ENCODE assay signal across 21 cellular contexts in the genomic region with DNA sequence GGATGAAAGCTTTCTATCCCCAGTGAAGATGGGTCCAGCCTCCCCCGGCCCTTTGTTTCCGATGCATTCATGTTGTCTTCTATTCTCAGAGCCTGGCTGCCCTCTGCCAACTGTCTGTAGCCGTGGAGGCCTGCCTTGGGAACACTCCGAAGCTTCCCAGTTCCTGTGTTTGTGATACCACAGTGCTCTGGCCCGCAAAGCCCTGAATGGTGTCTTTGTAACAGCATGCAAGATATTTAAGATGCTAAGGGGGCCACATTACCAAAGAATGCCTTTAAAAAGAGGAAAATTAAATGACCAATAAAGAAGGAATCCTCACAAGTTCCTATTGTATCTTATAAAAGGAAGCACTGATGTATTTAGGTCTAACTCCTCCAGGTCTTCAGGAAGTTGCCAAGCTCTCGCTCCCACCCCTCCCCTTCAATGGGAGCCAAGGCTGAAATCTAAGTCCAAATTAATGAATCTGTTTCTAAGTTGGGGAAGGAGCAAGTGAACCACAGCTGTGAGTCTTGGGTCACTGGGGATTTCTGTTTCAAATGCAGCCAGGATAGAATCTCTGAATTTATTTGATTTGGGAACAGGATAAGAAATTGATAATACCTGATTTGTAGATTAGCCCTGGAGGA.
DNase-seq lines count a peak whose midpoint lies in the region.
"Had no signal": no experiment of that assay in that cellular context is flagged by ENCODE, and none has a peak within 500 bp of the region (broad histone marks: within the 10 kb centered on the region; RNA-seq: fewer than 3 reads in every experiment).

No MANE protein-coding gene starts in this region.

- in situ Hi-C loops in SK-MEL-5 (cut with HindIII; ENCODE audit: low pct_unique_long_range_greater_than_20kb, low sequenced_read_pairs) = no loop called here

- peak; percentile 65 for DNase-seq in SK-MEL-5 (ENCODE audit: low read depth, low spot score)
- DNase-seq in epidermal melanocyte (ENCODE audit: insufficient read length, low spot score) = peak; percentile 30
- peak; percentile 95 for DNase-seq in islet precursor cell
- DNase-seq in putamen (ENCODE audit: low spot score) = peak; percentile 26
- DNase-seq in NCI-H1694 (lab: John Stamatoyannopoulos, UW) = no peak
- DNase-seq in NOMO-1 treated with DMSO at 0.1 percent for 48 hours (lab: John Stamatoyannopoulos, UW; ENCODE audit: unreplicated experiment) = no peak
- DNase-seq in SW 1271 (lab: John Stamatoyannopoulos, UW) = no peak
- DNase-seq in NCI-H345 (lab: John Stamatoyannopoulos, UW) = no peak
- DNase-seq: activated CD4-positive, alpha-beta memory T cell treated with anti-CD3 and anti-CD28 coated beads, Interleukin-2, amount 10 ng/mL, durations not matched to agents 7 days and 5 days; activated gamma-delta T cell; CD4-positive, alpha-beta T cell; cortex of kidney; DMS153; kidney; mammary epithelial cell; naive thymus-derived CD8-positive, alpha-beta T cell; NCI-H1105; NCI-H2029 treated with DMSO at 0.1 percent for 48 hours; NCI-H446 treated with DMSO at 0.1 percent for 48 hours; SK-N-SH; stimulated activated CD4-positive, alpha-beta T cell treated with anti-CD3 and anti-CD28 coated beads, Interleukin-2, amount 100 ng/mL, for 24 hours had no signal

Comparison
In these comparisons a context has a peak if more than half of its experiments do, and no peak if none do; other contexts are left out.
1. DNase-seq: peak in SK-MEL-5 (single experiment), epidermal melanocyte (single experiment), islet precursor cell (single experiment) and putamen (single experiment); none in NCI-H1694 (single experiment), NOMO-1 treated with DMSO at 0.1 percent for 48 hours (single experiment), SW 1271 (0 of 2) and NCI-H345 (single experiment).